ENCODE assay signal across 8 cellular contexts in genomic region chr10:75431180-75432111, GRCh38. TPM values are rescaled to one million over a fixed set of nuclear protein-coding genes. Genes with fewer than 3 reads are reported as not detected.
DNase-seq lines count a peak whose midpoint lies in the region; ATAC-seq, FAIRE-seq and TF ChIP-seq lines count a peak whose summit lies in the region.

Gene LRMDA (plus strand): TSS chr10:75431624.

- no peak within 1 kb of the TSS for H3K27ac Mint-ChIP-seq in activated naive CD4-positive, alpha-beta T cell treated with anti-CD3 and anti-CD28 coated beads, Interleukin-2, amount 50 U/mL, for 24 hours
- H3K27ac Mint-ChIP-seq in activated naive CD4-positive, alpha-beta T cell treated with anti-CD3 and anti-CD28 coated beads for 36 hours: no peak within 1 kb of the TSS

- H3K9me3 ChIP-seq in WERI-Rb-1 (ENCODE audit: severe bottlenecking) (no peaks in the 10 kb centered on the region), left ventricle myocardium inferior (replicated peaks) (no peaks in the 10 kb centered on the region)

- H3K4me3 ChIP-seq in WERI-Rb-1 (ENCODE audit: low read depth, low read length) (no peak within 1 kb of the TSS), left ventricle myocardium inferior (peak within 1 kb of the TSS; percentile 77)

- no peaks in the 10 kb centered on the region for H3K27me3 ChIP-seq in WERI-Rb-1 (ENCODE audit: insufficient read depth, low read depth, severe bottlenecking)
- H3K27me3 ChIP-seq in left ventricle myocardium inferior (ENCODE audit: low read depth): no peaks in the 10 kb centered on the region

- intact Hi-C loops in activated naive CD4-positive, alpha-beta T cell treated with anti-CD3 and anti-CD28 coated beads for 36 hours (cut with micrococcal nuclease): no loop called here
- intact Hi-C loops in left ventricle myocardium inferior (cut with micrococcal nuclease): no loop called here

- no peaks in the 10 kb centered on the region for H3K36me3 Mint-ChIP-seq in activated naive CD4-positive, alpha-beta T cell treated with anti-CD3 and anti-CD28 coated beads, Interleukin-2, amount 50 U/mL, for 24 hours
- H3K36me3 Mint-ChIP-seq in activated naive CD4-positive, alpha-beta T cell treated with anti-CD3 and anti-CD28 coated beads for 36 hours (ENCODE audit: low read depth): no peaks in the 10 kb centered on the region

- no peaks in the 10 kb centered on the region for H3K36me3 ChIP-seq in WERI-Rb-1
- H3K36me3 ChIP-seq in left ventricle myocardium inferior: no peaks in the 10 kb centered on the region

- H3K4me1 Mint-ChIP-seq in activated naive CD4-positive, alpha-beta T cell treated with anti-CD3 and anti-CD28 coated beads, Interleukin-2, amount 50 U/mL, for 24 hours: peaks cover 7% of the 10 kb centered on the region
- peaks cover 5% of the 10 kb centered on the region for H3K4me1 Mint-ChIP-seq in activated naive CD4-positive, alpha-beta T cell treated with anti-CD3 and anti-CD28 coated beads for 36 hours (ENCODE audit: low read depth)

- TF ChIP-seq CTCF in WERI-Rb-1 (IDR thresholded peaks at IDR 0.05; ENCODE audit: low read depth, low read length) (no peak), left ventricle myocardium inferior (IDR thresholded peaks at IDR 0.05; ENCODE audit: borderline replicate concordance) (no peak)

- H3K27ac ChIP-seq in WERI-Rb-1 (peak within 1 kb of the TSS; percentile 81), left ventricle myocardium inferior (replicated peaks) (peak within 1 kb of the TSS; percentile 87)

- ATAC-seq in HG02642 (IDR thresholded peaks at IDR 0.05; ENCODE audit: poor library complexity, unreplicated experiment) (no peak), HG03095 (IDR thresholded peaks at IDR 0.05; ENCODE audit: unreplicated experiment) (no peak)

- peak within 1 kb of the TSS; percentile 66 for H3K4me3 Mint-ChIP-seq in activated naive CD4-positive, alpha-beta T cell treated with anti-CD3 and anti-CD28 coated beads, Interleukin-2, amount 50 U/mL, for 24 hours
- no peak within 1 kb of the TSS for H3K4me3 Mint-ChIP-seq in activated naive CD4-positive, alpha-beta T cell treated with anti-CD3 and anti-CD28 coated beads for 36 hours

- peaks cover 53% of the 10 kb centered on the region for H3K4me1 ChIP-seq in left ventricle myocardium inferior

- CTCF ChIA-PET in activated naive CD4-positive, alpha-beta T cell treated with anti-CD3 and anti-CD28 coated beads for 36 hours (lab: Charles Lee): no interaction called here

- H3K9me3 Mint-ChIP-seq in activated naive CD4-positive, alpha-beta T cell treated with anti-CD3 and anti-CD28 coated beads, Interleukin-2, amount 50 U/mL, for 24 hours: no peaks in the 10 kb centered on the region
- H3K9me3 Mint-ChIP-seq in activated naive CD4-positive, alpha-beta T cell treated with anti-CD3 and anti-CD28 coated beads for 36 hours: no peaks in the 10 kb centered on the region

- FAIRE-seq in GM12892 (lab: Jason Lieb, UNC): no peak

- no peak for TF ChIP-seq POLR2A in GM12892 (IDR thresholded peaks at IDR 0.05; ENCODE audit: low read depth, low read length)

- DNase-seq in activated naive CD4-positive, alpha-beta T cell treated with anti-CD3 and anti-CD28 coated beads for 36 hours: no peak
- DNase-seq in WERI-Rb-1: no peak
- peak; percentile 51 for DNase-seq in left ventricle myocardium inferior
- DNase-seq in pulmonary artery endothelial cell (ENCODE audit: low read depth, low spot score): no peak
- DNase-seq in GM12892 (ENCODE audit: insufficient read length): no peak

- peaks cover 36% of the 10 kb centered on the region for H3K27me3 Mint-ChIP-seq in activated naive CD4-positive, alpha-beta T cell treated with anti-CD3 and anti-CD28 coated beads, Interleukin-2, amount 50 U/mL, for 24 hours
- peaks cover 45% of the 10 kb centered on the region for H3K27me3 Mint-ChIP-seq in activated naive CD4-positive, alpha-beta T cell treated with anti-CD3 and anti-CD28 coated beads for 36 hours (ENCODE audit: low read depth)

RNA-seq across cellular contexts. Expression of gene LRMDA, which starts in this region (rescaled TPM):
- not detected for total RNA-seq in activated naive CD4-positive, alpha-beta T cell treated with anti-CD3 and anti-CD28 coated beads for 36 hours
- 18.7 TPM for total RNA-seq in left ventricle myocardium inferior
- total RNA-seq in pulmonary artery endothelial cell: 7.2 and 14.6 TPM in 2 replicates
- not detected for polyA plus RNA-seq in GM12892 (2012; ENCODE audit: missing spikeins)
